In genomic region chr10:17227367-17228080, GRCh38 we compare ENCODE assay signal across 8 cellular contexts. TPM values are rescaled to one million over a fixed set of nuclear protein-coding genes. Genes with fewer than 3 reads are reported as not detected.
A peak's percentile ranks its signal among the peaks of the same experiment; 100 is the strongest.
DNase-seq lines count a peak whose midpoint lies in the region; ATAC-seq and TF ChIP-seq lines count a peak whose summit lies in the region.

No MANE protein-coding gene starts in this region.

- peak; percentile 50 for TF ChIP-seq CTCF in C4-2B (conservative IDR thresholded peaks at IDR 0.05)
- TF ChIP-seq CTCF in glutamatergic neuron (IDR thresholded peaks at IDR 0.05; ENCODE audit: partially characterized antibody, unreplicated experiment), result peak; percentile 82

- peak; percentile 17 for ATAC-seq in GM19043 (IDR thresholded peaks at IDR 0.05; ENCODE audit: low read depth, unreplicated experiment)
- peak; percentile 26 for ATAC-seq in HG03575 (IDR thresholded peaks at IDR 0.05; ENCODE audit: extremely low read depth, insufficient number of reproducible peaks, low FRiP score, unreplicated experiment)
- ATAC-seq in stimulated activated effector memory CD8-positive, alpha-beta T cell treated with anti-CD3 and anti-CD28 coated beads, Interleukin-12 subunit alpha, Interleukin-12 subunit beta, amount 100 ng/mL, for 72 hours, result peak; percentile 42

- peak overlapping the region; percentile 89 for H3K4me3 Mint-ChIP-seq in activated CD4-positive, alpha-beta memory T cell treated with anti-CD3 and anti-CD28 coated beads, Interleukin-2, amount 10 ng/mL, durations not matched to agents 7 days and 5 days
- peak overlapping the region; percentile 86 for H3K4me3 Mint-ChIP-seq in glutamatergic neuron (ENCODE audit: unreplicated experiment)
- H3K4me3 Mint-ChIP-seq in stimulated activated effector memory CD8-positive, alpha-beta T cell treated with anti-CD3 and anti-CD28 coated beads, Interleukin-12 subunit alpha, Interleukin-12 subunit beta, amount 100 ng/mL, for 72 hours, result peak overlapping the region; percentile 84

- peaks cover 58% of the 10 kb centered on the region for H3K36me3 Mint-ChIP-seq in activated CD4-positive, alpha-beta memory T cell treated with anti-CD3 and anti-CD28 coated beads, Interleukin-2, amount 10 ng/mL, durations not matched to agents 7 days and 5 days (ENCODE audit: low read depth)
- no peaks in the 10 kb centered on the region for H3K36me3 Mint-ChIP-seq in glutamatergic neuron (ENCODE audit: unreplicated experiment)
- H3K36me3 Mint-ChIP-seq in stimulated activated effector memory CD8-positive, alpha-beta T cell treated with anti-CD3 and anti-CD28 coated beads, Interleukin-12 subunit alpha, Interleukin-12 subunit beta, amount 100 ng/mL, for 72 hours, result peaks cover 52% of the 10 kb centered on the region

- H3K4me1 Mint-ChIP-seq in activated CD4-positive, alpha-beta memory T cell treated with anti-CD3 and anti-CD28 coated beads, Interleukin-2, amount 10 ng/mL, durations not matched to agents 7 days and 5 days, result peaks cover 51% of the 10 kb centered on the region
- no peaks in the 10 kb centered on the region for H3K4me1 Mint-ChIP-seq in glutamatergic neuron (ENCODE audit: low read depth, unreplicated experiment)
- H3K4me1 Mint-ChIP-seq in stimulated activated effector memory CD8-positive, alpha-beta T cell treated with anti-CD3 and anti-CD28 coated beads, Interleukin-12 subunit alpha, Interleukin-12 subunit beta, amount 100 ng/mL, for 72 hours, result peaks cover 43% of the 10 kb centered on the region

- H3K27ac Mint-ChIP-seq in activated CD4-positive, alpha-beta memory T cell treated with anti-CD3 and anti-CD28 coated beads, Interleukin-2, amount 10 ng/mL, durations not matched to agents 7 days and 5 days, result peak overlapping the region; percentile 95
- peak overlapping the region; percentile 44 for H3K27ac Mint-ChIP-seq in glutamatergic neuron (ENCODE audit: unreplicated experiment)
- H3K27ac Mint-ChIP-seq in stimulated activated effector memory CD8-positive, alpha-beta T cell treated with anti-CD3 and anti-CD28 coated beads, Interleukin-12 subunit alpha, Interleukin-12 subunit beta, amount 100 ng/mL, for 72 hours, result peak overlapping the region; percentile 98

- no peaks in the 10 kb centered on the region for H3K9me3 Mint-ChIP-seq in activated CD4-positive, alpha-beta memory T cell treated with anti-CD3 and anti-CD28 coated beads, Interleukin-2, amount 10 ng/mL, durations not matched to agents 7 days and 5 days
- peaks cover 5% of the 10 kb centered on the region for H3K9me3 Mint-ChIP-seq in glutamatergic neuron (ENCODE audit: unreplicated experiment)
- no peaks in the 10 kb centered on the region for H3K9me3 Mint-ChIP-seq in stimulated activated effector memory CD8-positive, alpha-beta T cell treated with anti-CD3 and anti-CD28 coated beads, Interleukin-12 subunit alpha, Interleukin-12 subunit beta, amount 100 ng/mL, for 72 hours

- H3K27ac ChIP-seq in C4-2B, result no peak overlapping the region

- CTCF ChIA-PET in activated CD4-positive, alpha-beta memory T cell treated with anti-CD3 and anti-CD28 coated beads, Interleukin-2, amount 10 ng/mL, durations not matched to agents 7 days and 5 days (lab: Charles Lee), result interaction anchor here (1.2 to 4.2 kb wide), 7 partner anchors 11 to 410 kb away, joined by 3 to 30 read pairs (median 7); partner anchors contain the start of gene RSU1

- POLR2A ChIA-PET in activated CD4-positive, alpha-beta memory T cell treated with anti-CD3 and anti-CD28 coated beads, Interleukin-2, amount 10 ng/mL, durations not matched to agents 7 days and 5 days (lab: Charles Lee), result interaction anchor here (1.0 to 11.0 kb wide), 18 partner anchors 7 to 410 kb away, joined by 3 to 335 read pairs (median 25); partner anchors contain the start of genes RSU1 and TRDMT1

- peak; percentile 39 for DNase-seq in activated CD4-positive, alpha-beta memory T cell treated with anti-CD3 and anti-CD28 coated beads, Interleukin-2, amount 10 ng/mL, durations not matched to agents 7 days and 5 days
- DNase-seq in glutamatergic neuron, result no peak
- peak in 1 of 2 donors; percentile 78 for DNase-seq in stimulated activated effector memory CD8-positive, alpha-beta T cell treated with anti-CD3 and anti-CD28 coated beads, Interleukin-12 subunit alpha, Interleukin-12 subunit beta, amount 100 ng/mL, for 72 hours (ENCODE audit: low spot score in 2 of 2)
- DNase-seq in cerebellar cortex (ENCODE audit: low spot score), result no peak
- DNase-seq in HT-29 (ENCODE audit: low spot score), result no peak

- H3K27me3 Mint-ChIP-seq in activated CD4-positive, alpha-beta memory T cell treated with anti-CD3 and anti-CD28 coated beads, Interleukin-2, amount 10 ng/mL, durations not matched to agents 7 days and 5 days, result no peaks in the 10 kb centered on the region
- peaks cover 15% of the 10 kb centered on the region for H3K27me3 Mint-ChIP-seq in glutamatergic neuron (ENCODE audit: unreplicated experiment)

RNA-seq across cellular contexts. Expression of gene VIM, which starts 0.5 kb away (rescaled TPM):
- 1,000 to 10,000 TPM; 2,572 to 2,607 TPM for total RNA-seq in activated CD4-positive, alpha-beta memory T cell treated with anti-CD3 and anti-CD28 coated beads, Interleukin-2, amount 10 ng/mL, durations not matched to agents 7 days and 5 days
- 106 TPM for total RNA-seq in glutamatergic neuron (ENCODE audit: unreplicated experiment)
- total RNA-seq in HT-29 (2014; rRNA removed; shearing (Covaris generic)), result 0.08 TPM in 1 of 2 replicates, not detected in the other

RNA-seq across cellular contexts. Expression of gene TRDMT1, which starts 26.1 kb away (rescaled TPM):
- total RNA-seq in activated CD4-positive, alpha-beta memory T cell treated with anti-CD3 and anti-CD28 coated beads, Interleukin-2, amount 10 ng/mL, durations not matched to agents 7 days and 5 days, result 10 to 100 TPM; 12.3 to 12.7 TPM
- total RNA-seq in glutamatergic neuron (ENCODE audit: unreplicated experiment), result 8.9 TPM
- 1.3 and 3.2 TPM in 2 replicates for total RNA-seq in HT-29 (2014; rRNA removed; shearing (Covaris generic))

Comparison
In these comparisons a context has a peak if more than half of its experiments do, and no peak if none do; other contexts are left out.
1. H3K27ac Mint-ChIP-seq: peak in every context shown above with its lines; median percentile 98 in stimulated activated effector memory CD8-positive, alpha-beta T cell treated with anti-CD3 and anti-CD28 coated beads, Interleukin-12 subunit alpha, Interleukin-12 subunit beta, amount 100 ng/mL, for 72 hours; 95 in activated CD4-positive, alpha-beta memory T cell treated with anti-CD3 and anti-CD28 coated beads, Interleukin-2, amount 10 ng/mL, durations not matched to agents 7 days and 5 days; 44 in glutamatergic neuron.
2. RNA of gene VIM, which starts 0.5 kb away (total RNA-seq): 2,572 to 2,607 TPM in activated CD4-positive, alpha-beta memory T cell treated with anti-CD3 and anti-CD28 coated beads, Interleukin-2, amount 10 ng/mL, durations not matched to agents 7 days and 5 days and 106 TPM in glutamatergic neuron (single experiment); 0.08 TPM in HT-29; every median in the first group is over 10 times any median in the second.
3. Peak in every context shown above with its lines, with median percentiles within 50 percentile points of each other: ATAC-seq and H3K4me3 Mint-ChIP-seq.